8 cellular contexts compared by ENCODE assay signal in genomic region chr6:163415620-163416379, GRCh38. TPM values are rescaled to one million over a fixed set of nuclear protein-coding genes. Genes with fewer than 3 reads are reported as not detected.
DNase-seq lines count a peak whose midpoint lies in the region; ATAC-seq, FAIRE-seq and TF ChIP-seq lines count a peak whose summit lies in the region.

No MANE protein-coding gene starts in this region.

- H3K9me3 ChIP-seq in keratinocyte (ENCODE audit: control insufficient read depth, low read depth, low read length): no peaks in the 10 kb centered on the region

- H3K36me3 ChIP-seq in keratinocyte (ENCODE audit: control insufficient read depth in 2 of 2, extremely low read depth in 1 of 2, insufficient read depth in 2 of 2, low read length in 2 of 2): no peaks in the 10 kb centered on the region

- H3K9me1 ChIP-seq in keratinocyte (ENCODE audit: control insufficient read depth, extremely low read depth, insufficient read depth, low read length): no peaks in the 10 kb centered on the region

- in situ Hi-C loops in T47D (cut with HindIII; ENCODE audit: low pct_unique_long_range_greater_than_20kb, low sequenced_read_pairs): no loop called here

- H3K27ac ChIP-seq in keratinocyte (ENCODE audit: control insufficient read depth, insufficient read depth, low read length): peak overlapping the region; percentile 90

- peaks cover 21% of the 10 kb centered on the region for H3K4me1 ChIP-seq in keratinocyte (ENCODE audit: control insufficient read depth, extremely low read depth, insufficient read depth, low read length)

- peak overlapping the region; percentile 97 for H3K4me2 ChIP-seq in keratinocyte (ENCODE audit: control insufficient read depth, extremely low read depth, insufficient read depth, low read depth, low read length)

- peak overlapping the region; percentile 80 for H2AFZ ChIP-seq in keratinocyte (ENCODE audit: control insufficient read depth, low read length)

- peak overlapping the region; percentile 94 for H3K9ac ChIP-seq in keratinocyte (ENCODE audit: control insufficient read depth, extremely low read depth, insufficient read depth, low read length)

- ATAC-seq in HG03280 (IDR thresholded peaks at IDR 0.05; ENCODE audit: unreplicated experiment) (peak; percentile 1), GM21515 (IDR thresholded peaks at IDR 0.05; ENCODE audit: unreplicated experiment) (no peak)

- H4K20me1 ChIP-seq in keratinocyte (ENCODE audit: control insufficient read depth, extremely low read depth, insufficient read depth, low read length): peaks cover 4% of the 10 kb centered on the region

- peak overlapping the region; percentile 66 to 94 (median 82) for H3K4me3 ChIP-seq in keratinocyte (ENCODE audit: control insufficient read depth in 2 of 3, extremely low read depth in 1 of 3, insufficient read depth in 2 of 3, low read depth in 1 of 3, low read length in 3 of 3)

- TF ChIP-seq CTCF in keratinocyte (optimal IDR thresholded peaks at IDR 0.05 in 1 of 3, IDR thresholded peaks at IDR 0.05 in 1 of 3, conservative IDR thresholded peaks at IDR 0.05 in 1 of 3; ENCODE audit: extremely low read depth in 1 of 3, insufficient read depth in 2 of 3, low read length in 3 of 3) (no peak), D721Med (IDR thresholded peaks at IDR 0.05; ENCODE audit: insufficient read depth, missing control alignments) (no peak)

- dilution Hi-C loops in keratinocyte (cut with MboI; ENCODE audit: extremely low pct_ligation_motif_present, low sequenced_read_pairs): no loop called here

- no peaks in the 10 kb centered on the region for H3K27me3 ChIP-seq in keratinocyte (ENCODE audit: control insufficient read depth, extremely low read depth, insufficient read depth, low read length)

- FAIRE-seq in G401.6 (lab: Jason Lieb, UNC) (peak; percentile 6), keratinocyte (lab: Jason Lieb, UNC) (peak; percentile 23), D721Med (lab: Jason Lieb, UNC) (no peak)

- peaks cover 55% of the 10 kb centered on the region for H3K79me2 ChIP-seq in keratinocyte (ENCODE audit: control insufficient read depth, insufficient read depth, low read length)

- DNase-seq in T follicular helper cell (ENCODE audit: low read depth) (peak; percentile 18), T47D (ENCODE audit: low read depth in 1 of 2, low spot score in 1 of 2) (peak; percentile 31 to 49), keratinocyte (ENCODE audit: low read depth, low spot score) (no peak), D721Med (ENCODE audit: insufficient read length, low spot score) (no peak)
- DNase-seq in stimulated activated CD4-positive, alpha-beta T cell treated with anti-CD3 and anti-CD28 coated beads, Interleukin-4, amount 100 ng/mL, for 24 hours: peak; percentile 37

RNA-seq across cellular contexts. Expression of gene QKI, which starts 1.3 kb away (rescaled TPM):
- 44.7 to 82.8 TPM (median 53.3 TPM) in 3 replicates for polyA plus RNA-seq in keratinocyte
- 99.8 TPM for polyA plus RNA-seq in keratinocyte (2011; ENCODE audit: low read depth)
- polyA plus RNA-seq in keratinocyte (2011; cell fraction: cytosol; rRNA removed): 53.5 and 69.8 TPM in 2 replicates
- 66.5 and 75.1 TPM in 2 replicates for polyA plus RNA-seq in keratinocyte (2011; cell fraction: nucleus; rRNA removed)
- polyA plus RNA-seq in keratinocyte (2012; ENCODE audit: low replicate concordance): 38.5 and 47.5 TPM in 2 replicates
- 135 to 160 TPM (median 157 TPM) in 3 replicates for polyA minus RNA-seq in keratinocyte
- 79.2 TPM for polyA minus RNA-seq in keratinocyte (2011; cell fraction: cytosol; rRNA and poly(A)+ RNA removed)
- 79.6 and 101 TPM in 2 replicates for polyA minus RNA-seq in keratinocyte (2011; cell fraction: nucleus; rRNA and poly(A)+ RNA removed)

Comparison
In these comparisons a context has a peak if more than half of its experiments do, and no peak if none do; other contexts are left out.
1. DNase-seq: peak in T follicular helper cell (single experiment), T47D (2 of 2) and stimulated activated CD4-positive, alpha-beta T cell treated with anti-CD3 and anti-CD28 coated beads, Interleukin-4, amount 100 ng/mL, for 24 hours (single experiment); none in keratinocyte (single experiment) and D721Med (single experiment).